ENCODE assay signal across 9 cellular contexts in genomic region chr11:774873-775592, GRCh38. TPM values are rescaled to one million over a fixed set of nuclear protein-coding genes. Genes with fewer than 3 reads are reported as not detected.
DNase-seq lines count a peak whose midpoint lies in the region; ATAC-seq, FAIRE-seq and TF ChIP-seq lines count a peak whose summit lies in the region.
"Had no signal": no experiment of that assay in that cellular context is flagged by ENCODE, and none has a peak within 500 bp of the region (broad histone marks: within the 10 kb centered on the region; RNA-seq: fewer than 3 reads in every experiment).

No MANE protein-coding gene starts in this region.

- no peak for DNase-seq in GM12891 (ENCODE audit: insufficient read length, low spot score)
- DNase-seq in effector memory CD8-positive, alpha-beta T cell = no peak
- DNase-seq in posterior vena cava (ENCODE audit: low spot score) = peak; percentile 76
- no peak for DNase-seq in left lobe of liver (ENCODE audit: low spot score)
- DNase-seq in GF-D8 (lab: John Stamatoyannopoulos, UW) = no peak

- TF ChIP-seq POLR2A in GM12891 (IDR thresholded peaks at IDR 0.05; ENCODE audit: low read depth, low read length) = no peak; the same call in 1 of the 2 replicates

- intact Hi-C loops in posterior vena cava (cut with DNase I) = no loop called here

- no peak for ATAC-seq in effector memory CD8-positive, alpha-beta T cell (replicated peaks)
- ATAC-seq in GM21576 (IDR thresholded peaks at IDR 0.05; ENCODE audit: unreplicated experiment) = no peak
- ATAC-seq in left lobe of liver = no peak
- no peak for ATAC-seq in GM21360 (IDR thresholded peaks at IDR 0.05; ENCODE audit: unreplicated experiment)
- ATAC-seq: body of pancreas had no signal

- H3K9me3 Mint-ChIP-seq in effector memory CD8-positive, alpha-beta T cell = no peaks in the 10 kb centered on the region

- peak overlapping the region; percentile 71 to 77 for H3K4me3 Mint-ChIP-seq in effector memory CD8-positive, alpha-beta T cell

- H3K27ac Mint-ChIP-seq in effector memory CD8-positive, alpha-beta T cell = peak overlapping the region in 1 of 2 donors; percentile 44

- peak; percentile 16 for FAIRE-seq in GM12891 (lab: Jason Lieb, UNC)

- peaks cover 14 to 16% of the 10 kb centered on the region in 2 donors for H3K4me1 Mint-ChIP-seq in effector memory CD8-positive, alpha-beta T cell (ENCODE audit: low read depth in 2 of 2)

- peaks cover 17% of the 10 kb centered on the region for H3K36me3 Mint-ChIP-seq in effector memory CD8-positive, alpha-beta T cell (ENCODE audit: insufficient read depth)

- no peaks in the 10 kb centered on the region for H3K27me3 Mint-ChIP-seq in effector memory CD8-positive, alpha-beta T cell

TF ChIP-seq in GM12891, 5 proteins besides CTCF, POLR2A, EP300 and RAD21:
- TF ChIP-seq SPI1 (IDR thresholded peaks at IDR 0.05; ENCODE audit: low read depth, low read length) = no peak
- TF ChIP-seq POLR2AphosphoS5 (IDR thresholded peaks at IDR 0.05; ENCODE audit: low read depth, low read length) = no peak
- no peak for TF ChIP-seq PAX5 (IDR thresholded peaks at IDR 0.05; ENCODE audit: insufficient read depth, low read length, severe bottlenecking)
- no peak for TF ChIP-seq POU2F2 (IDR thresholded peaks at IDR 0.05; ENCODE audit: low read depth, low read length)
- TF ChIP-seq TAF1 (IDR thresholded peaks at IDR 0.05; ENCODE audit: low read depth, low read length) = no peak

TF ChIP-seq in PFSK-1, 5 proteins besides CTCF, POLR2A, EP300 and RAD21:
- 0 out of 2 replicates have a peak, but pooled peaks have one; percentile 25 for TF ChIP-seq POLR2AphosphoS5 (IDR thresholded peaks at IDR 0.05; ENCODE audit: low read depth, low read length)
- no peak for TF ChIP-seq REST (IDR thresholded peaks at IDR 0.05; ENCODE audit: insufficient read depth in 1 of 2, low read depth in 2 of 2, low read length in 2 of 2)
- no peak for TF ChIP-seq SIN3A (IDR thresholded peaks at IDR 0.05; ENCODE audit: borderline replicate concordance, insufficient read depth, low read length)
TF ChIP-seq in PFSK-1: peak in this region for 1.

RNA-seq across cellular contexts. Expression of gene GATD1, which starts 2.3 kb away (rescaled TPM):
- 22.8 TPM for polyA plus RNA-seq in GM12891 (2012; ENCODE audit: low read depth, missing spikeins)
- 88.8 TPM for polyA plus RNA-seq in PFSK-1 (2012; ENCODE audit: insufficient read length, low read depth)
- total RNA-seq in posterior vena cava (10 to 100 TPM; 33.0 to 38.8 TPM), left lobe of liver (31.7 TPM)

RNA-seq across cellular contexts. Expression of gene CEND1, which starts 14.9 kb away (rescaled TPM):
- polyA plus RNA-seq in GM12891 (2012; ENCODE audit: low read depth, missing spikeins) = 3.7 TPM
- polyA plus RNA-seq in PFSK-1 (2012; ENCODE audit: insufficient read length, low read depth) = 0.45 TPM
- total RNA-seq in posterior vena cava (not detected), left lobe of liver (0.43 TPM)

RNA-seq across cellular contexts. Expression of gene SLC25A22, which starts 23.0 kb away (rescaled TPM):
- 8.2 TPM for polyA plus RNA-seq in GM12891 (2012; ENCODE audit: low read depth, missing spikeins)
- polyA plus RNA-seq in PFSK-1 (2012; ENCODE audit: insufficient read length, low read depth) = 83.1 TPM
- total RNA-seq in posterior vena cava = 10 to 100 TPM; 10.6 to 11.2 TPM
- total RNA-seq in left lobe of liver = 51.4 TPM

RNA-seq across cellular contexts. Expression of gene TALDO1, which starts 27.8 kb away (rescaled TPM):
- 131 TPM for polyA plus RNA-seq in GM12891 (2012; ENCODE audit: low read depth, missing spikeins)
- 430 TPM for polyA plus RNA-seq in PFSK-1 (2012; ENCODE audit: insufficient read length, low read depth)
- total RNA-seq in posterior vena cava (100 to 1,000 TPM in 1 of 2 donors, 10 to 100 TPM in 1; 76.8 to 109 TPM), left lobe of liver (147 TPM)

RNA-seq across cellular contexts. Expression of gene PIDD1, which starts 30.0 kb away (rescaled TPM):
- polyA plus RNA-seq in GM12891 (2012; ENCODE audit: low read depth, missing spikeins) = 22.4 TPM
- polyA plus RNA-seq in PFSK-1 (2012; ENCODE audit: insufficient read length, low read depth) = 26.4 TPM
- total RNA-seq in posterior vena cava = 1 to 10 TPM; 6.0 to 6.5 TPM
- 14.9 TPM for total RNA-seq in left lobe of liver
